31 cellular contexts compared by ENCODE assay signal in genomic region chr21:31768720-31769119, GRCh38.
"Had no signal": no experiment of that assay in that cellular context is flagged by ENCODE, and none has a peak within 500 bp of the region (broad histone marks: within the 10 kb centered on the region; RNA-seq: fewer than 3 reads in every experiment).

No MANE protein-coding gene starts in this region.

- H3K36me3 Mint-ChIP-seq: naive thymus-derived CD4-positive, alpha-beta T cell; natural killer cell treated with Interleukin-12 subunit alpha and Interleukin-12 subunit beta and Interleukin-15 and Interleukin-18, amount 100 ng/mL, for 72 hours; neural progenitor cell had no signal

- H3K27ac ChIP-seq: neural progenitor cell, ovary, parathyroid adenoma, psoas muscle, right lobe of liver, sigmoid colon, spleen, suprapubic skin, testis, tibial nerve, upper lobe of left lung, vagina had no signal

- H3K4me3 ChIP-seq: neural progenitor cell, ovary, psoas muscle, right lobe of liver, sigmoid colon, smooth muscle cell, spleen, suprapubic skin, testis, tibial nerve, upper lobe of left lung, vagina had no signal

- H3K9me3 Mint-ChIP-seq: natural killer cell treated with Interleukin-12 subunit alpha and Interleukin-12 subunit beta and Interleukin-15 and Interleukin-18, amount 100 ng/mL, for 72 hours; stimulated activated naive CD8-positive, alpha-beta T cell treated with anti-CD3 and anti-CD28 coated beads, Interleukin-15, amount 100 ng/mL, for 72 hours had no signal

- H2AFZ ChIP-seq: neural progenitor cell, parathyroid adenoma had no signal

- H3K27ac Mint-ChIP-seq: natural killer cell treated with Interleukin-12 subunit alpha and Interleukin-12 subunit beta and Interleukin-15 and Interleukin-18, amount 100 ng/mL, for 72 hours; nephron progenitor cell; neural progenitor cell; progenitor cell of endocrine pancreas; stimulated activated naive CD8-positive, alpha-beta T cell treated with anti-CD3 and anti-CD28 coated beads, Interleukin-15, amount 100 ng/mL, for 72 hours had no signal

- H3K36me3 ChIP-seq: neural progenitor cell, ovary, right lobe of liver, sigmoid colon, spleen, suprapubic skin, tibial nerve, upper lobe of left lung, vagina had no signal

- H3K4me1 Mint-ChIP-seq: nephron progenitor cell; neural progenitor cell; stimulated activated naive CD8-positive, alpha-beta T cell treated with anti-CD3 and anti-CD28 coated beads, Interleukin-15, amount 100 ng/mL, for 72 hours had no signal

- DNase-seq: naive thymus-derived CD4-positive, alpha-beta T cell; nephron progenitor cell; occipital lobe; ovary; posterior cingulate gyrus; psoas muscle; right cardiac atrium; right lobe of liver; sigmoid colon; spleen; stimulated activated CD4-positive, alpha-beta T cell treated with anti-CD3 and anti-CD28 coated beads, Interleukin-12 subunit alpha, Interleukin-12 subunit beta, amount 100 ng/mL, for 4 hours; stimulated activated CD4-positive, alpha-beta T cell treated with anti-CD3 and anti-CD28 coated beads, Interleukin-1b, Interleukin-23, amount 100 ng/mL, for 48 hours; stimulated activated CD4-positive, alpha-beta T cell treated with anti-CD3 and anti-CD28 coated beads, Interleukin-4, amount 100 ng/mL, for 1 hour; stimulated activated CD4-positive, alpha-beta T cell treated with anti-CD3 and anti-CD28 coated beads, Interleukin-4, amount 100 ng/mL, for 4 hours; stimulated activated CD8-positive, alpha-beta memory T cell treated with anti-CD3 and anti-CD28 coated beads, Interleukin-4, amount 100 ng/mL, for 48 hours; stimulated activated naive CD4-positive, alpha-beta T cell; stimulated activated naive CD8-positive, alpha-beta T cell treated with anti-CD3 and anti-CD28 coated beads, Interleukin-15, amount 100 ng/mL, for 72 hours; stimulated activated naive CD8-positive, alpha-beta T cell treated with anti-CD3 and anti-CD28 coated beads, Interleukin-15, Interleukin-2, amounts not matched to agents 100 U/mL and 50 U/mL, for 24 hours; substantia nigra; testis; trophoblast cell; upper lobe of left lung had no signal

- H3K27me3 Mint-ChIP-seq: progenitor cell of endocrine pancreas had no signal

- ATAC-seq: naive thymus-derived CD4-positive, alpha-beta T cell; natural killer cell treated with Interleukin-12 subunit alpha and Interleukin-12 subunit beta and Interleukin-15 and Interleukin-18, amount 100 ng/mL, for 72 hours; psoas muscle; right cardiac atrium; right lobe of liver; stimulated activated naive CD8-positive, alpha-beta T cell treated with anti-CD3 and anti-CD28 coated beads, Interleukin-15, amount 100 ng/mL, for 72 hours; stimulated activated naive CD8-positive, alpha-beta T cell treated with anti-CD3 and anti-CD28 coated beads, Interleukin-15, Interleukin-2, amounts not matched to agents 100 U/mL and 50 U/mL, for 24 hours had no signal

- H3K9me3 ChIP-seq: ovary, psoas muscle, right lobe of liver, sigmoid colon, suprapubic skin, testis, tibial nerve, upper lobe of left lung, vagina had no signal

- FAIRE-seq: urothelium cell line had no signal

- H3K4me3 Mint-ChIP-seq: naive thymus-derived CD4-positive, alpha-beta T cell; natural killer cell treated with Interleukin-12 subunit alpha and Interleukin-12 subunit beta and Interleukin-15 and Interleukin-18, amount 100 ng/mL, for 72 hours; nephron progenitor cell; neural progenitor cell; stimulated activated naive CD8-positive, alpha-beta T cell treated with anti-CD3 and anti-CD28 coated beads, Interleukin-15, amount 100 ng/mL, for 72 hours had no signal

- H3K9ac ChIP-seq: neural progenitor cell, parathyroid adenoma had no signal

- H3K4me2 ChIP-seq: neural progenitor cell, smooth muscle cell had no signal

- H3K27me3 ChIP-seq: neural progenitor cell, ovary, right lobe of liver, sigmoid colon, spleen, suprapubic skin, testis, tibial nerve, upper lobe of left lung, vagina had no signal

- H3K4me1 ChIP-seq: neural progenitor cell, parathyroid adenoma, psoas muscle, right lobe of liver, sigmoid colon, suprapubic skin, testis, tibial nerve, upper lobe of left lung, vagina had no signal

- H3K79me2 ChIP-seq: parathyroid adenoma had no signal
